8 cellular contexts compared by ENCODE assay signal in genomic region chr4:26325191-26325590, GRCh38. TPM values are rescaled to one million over a fixed set of nuclear protein-coding genes. Genes with fewer than 3 reads are reported as not detected.
DNase-seq lines count a peak whose midpoint lies in the region; FAIRE-seq and TF ChIP-seq lines count a peak whose summit lies in the region.

No MANE protein-coding gene starts in this region.

- H3K4me1 ChIP-seq in BE2C = no peaks in the 10 kb centered on the region; the same call in 1 of the 2 replicates

- H3K4me3 ChIP-seq in BE2C (ENCODE audit: low read depth, low read length) (no peak overlapping the region), cardiac fibroblast (replicated peaks in 1 of 2; ENCODE audit: low read depth in 2 of 2, low read length in 2 of 2) (no peak overlapping the region)

- no peaks in the 10 kb centered on the region for H3K9me3 ChIP-seq in BE2C

- H3K27me3 ChIP-seq in BE2C = no peaks in the 10 kb centered on the region

- peaks cover 52% of the 10 kb centered on the region for H3K4me1 Mint-ChIP-seq in stimulated activated naive CD8-positive, alpha-beta T cell treated with anti-CD3 and anti-CD28 coated beads, Interleukin-15, Interleukin-2, amounts not matched to agents 100 ng/mL and 50 ng/mL, for 24 hours (ENCODE audit: low read depth)

- peak overlapping the region; percentile 79 for H3K27ac Mint-ChIP-seq in stimulated activated naive CD8-positive, alpha-beta T cell treated with anti-CD3 and anti-CD28 coated beads, Interleukin-15, Interleukin-2, amounts not matched to agents 100 ng/mL and 50 ng/mL, for 24 hours

- peaks cover 26% of the 10 kb centered on the region for H3K36me3 Mint-ChIP-seq in stimulated activated naive CD8-positive, alpha-beta T cell treated with anti-CD3 and anti-CD28 coated beads, Interleukin-15, Interleukin-2, amounts not matched to agents 100 ng/mL and 50 ng/mL, for 24 hours (ENCODE audit: low read depth)

- no peak for DNase-seq in BE2C
- no peak for DNase-seq in GM12892 (ENCODE audit: insufficient read length)
- peak; percentile 47 for DNase-seq in NCI-H748 (lab: John Stamatoyannopoulos, UW; ENCODE audit: unreplicated experiment)
- peak; percentile 47 to 72 for DNase-seq in cardiac fibroblast (ENCODE audit: low read depth in 2 of 2)
- no peak for DNase-seq in activated effector memory CD4-positive, alpha-beta T cell treated with anti-CD3 and anti-CD28 coated beads, Interleukin-2, amount 50 U/mL, for 16 hours
- no peak for DNase-seq in middle frontal gyrus (ENCODE audit: extremely low spot score, low spot score)
- no peak for DNase-seq in NCI-H345 treated with DMSO at 0.1 percent for 48 hours (lab: John Stamatoyannopoulos, UW; ENCODE audit: unreplicated experiment)

- peak overlapping the region; percentile 79 for H3K4me3 Mint-ChIP-seq in stimulated activated naive CD8-positive, alpha-beta T cell treated with anti-CD3 and anti-CD28 coated beads, Interleukin-15, Interleukin-2, amounts not matched to agents 100 ng/mL and 50 ng/mL, for 24 hours

- H3K9me3 Mint-ChIP-seq in stimulated activated naive CD8-positive, alpha-beta T cell treated with anti-CD3 and anti-CD28 coated beads, Interleukin-15, Interleukin-2, amounts not matched to agents 100 ng/mL and 50 ng/mL, for 24 hours = no peaks in the 10 kb centered on the region

- FAIRE-seq in GM12892 (lab: Jason Lieb, UNC) = peak; percentile 84

- peak; percentile 55 for TF ChIP-seq CTCF in BE2C (IDR thresholded peaks at IDR 0.05; ENCODE audit: low read depth, low read length)
- TF ChIP-seq CTCF in cardiac fibroblast (IDR thresholded peaks at IDR 0.05; ENCODE audit: low read depth, low read length) = peak; percentile 51

- H3K36me3 ChIP-seq in BE2C = no peaks in the 10 kb centered on the region; the same call in 1 of the 2 replicates

- TF ChIP-seq POLR2A in GM12892 (IDR thresholded peaks at IDR 0.05; ENCODE audit: low read depth, low read length) = no peak

- H3K27me3 Mint-ChIP-seq in stimulated activated naive CD8-positive, alpha-beta T cell treated with anti-CD3 and anti-CD28 coated beads, Interleukin-15, Interleukin-2, amounts not matched to agents 100 ng/mL and 50 ng/mL, for 24 hours = no peaks in the 10 kb centered on the region

RNA-seq across cellular contexts. Expression of gene RBPJ, which starts 4.4 kb away (rescaled TPM):
- 21.7 TPM for polyA plus RNA-seq in BE2C (2012; ENCODE audit: insufficient read depth, insufficient read length, low read depth)
- 62.6 TPM for polyA plus RNA-seq in GM12892 (2012; ENCODE audit: missing spikeins)

Comparison
In these comparisons a context has a peak if more than half of its experiments do, and no peak if none do; other contexts are left out.
1. DNase-seq: peak in NCI-H748 (single experiment) and cardiac fibroblast (2 of 2); none in BE2C (single experiment), GM12892 (single experiment), activated effector memory CD4-positive, alpha-beta T cell treated with anti-CD3 and anti-CD28 coated beads, Interleukin-2, amount 50 U/mL, for 16 hours (single experiment), middle frontal gyrus (single experiment) and NCI-H345 treated with DMSO at 0.1 percent for 48 hours (single experiment).